Comparison of ENCODE assay signal across 8 cellular contexts in the genomic region with DNA sequence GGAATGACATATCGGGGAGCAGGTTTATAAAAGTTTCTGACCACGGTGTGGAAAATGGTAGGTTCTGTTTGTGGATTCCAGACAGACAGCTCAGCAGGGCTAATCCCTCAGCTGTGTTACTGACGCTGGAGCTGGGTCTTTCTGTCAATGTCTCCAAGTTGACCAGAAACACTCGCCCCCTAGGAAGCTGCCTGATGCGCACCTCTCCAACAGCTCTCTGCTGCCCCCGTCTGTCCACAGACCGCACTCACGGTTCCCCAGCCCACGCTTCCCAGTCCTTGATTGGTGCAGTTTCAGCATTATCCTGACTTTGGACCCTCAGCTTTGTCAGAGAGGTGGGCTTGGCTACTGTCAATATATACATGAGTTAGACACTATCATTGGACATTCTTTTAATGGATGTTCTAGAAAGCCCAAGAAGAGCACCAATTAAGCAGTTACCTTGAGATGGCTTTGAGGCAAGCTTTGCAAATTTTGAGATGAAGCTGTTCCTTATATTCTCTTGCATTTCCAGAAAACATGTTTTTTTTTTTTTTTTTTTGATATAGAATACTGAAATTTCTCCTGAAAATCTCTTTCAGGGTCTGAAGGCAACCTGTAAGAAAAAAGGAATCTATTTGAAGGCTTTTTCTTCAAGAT.
DNase-seq lines count a peak whose midpoint lies in the region; ATAC-seq, FAIRE-seq and TF ChIP-seq lines count a peak whose summit lies in the region.

No MANE protein-coding gene starts in this region.

- H4K8ac ChIP-seq in trophoblast cell (ENCODE audit: low read depth, low read length) = no peak overlapping the region

- H3K4me3 ChIP-seq in trophoblast cell (ENCODE audit: low read depth, low read length) (no peak overlapping the region), upper lobe of right lung (no peak overlapping the region)

- no peak overlapping the region for H3K4ac ChIP-seq in trophoblast cell (ENCODE audit: low read depth, low read length)

- no peak overlapping the region for H3K14ac ChIP-seq in trophoblast cell (ENCODE audit: low read length)

- H4K91ac ChIP-seq in trophoblast cell (ENCODE audit: low read depth, low read length) = no peak overlapping the region

- H3K23ac ChIP-seq in trophoblast cell (ENCODE audit: low read length) = no peak overlapping the region

- H2BK12ac ChIP-seq in trophoblast cell (ENCODE audit: low read length) = no peak overlapping the region

- H3K79me2 ChIP-seq in trophoblast cell (ENCODE audit: control insufficient read depth, insufficient read depth, low read length, poor library complexity) = no peaks in the 10 kb centered on the region

- CTCF ChIA-PET in RWPE1 (lab: Yijun Ruan, JAX) = interaction anchor here (0.5 to 1.2 kb wide), 15 partner anchors 16 to 1235 kb away, joined by 3 to 9 read pairs (median 3); partner anchors contain the start of gene TBC1D5

- H2BK120ac ChIP-seq in trophoblast cell (ENCODE audit: insufficient read depth, low read length, poor library complexity) = no peak overlapping the region

- H3K27ac ChIP-seq in RWPE1 = no peak overlapping the region
- no peak overlapping the region for H3K27ac ChIP-seq in trophoblast cell (ENCODE audit: low read depth, low read length)
- H3K27ac ChIP-seq in upper lobe of right lung = no peak overlapping the region

- DNase-seq in DMS 273 treated with DMSO at 0.1 percent for 48 hours (lab: John Stamatoyannopoulos, UW) (peak; percentile 1), HTR-8/SVneo (ENCODE audit: insufficient read length, low spot score) (peak; percentile 62), RWPE1 (ENCODE audit: low spot score) (peak; percentile 56), germinal center (ENCODE audit: low spot score) (peak; percentile 68), trophoblast cell (peak; percentile 32 to 80), upper lobe of right lung (peak; percentile 83)
- peak; percentile 48 for DNase-seq in activated effector memory CD4-positive, alpha-beta T cell treated with Interleukin-2 at 50 U/mL for 16 hours

- no peak overlapping the region for H3K9ac ChIP-seq in trophoblast cell (ENCODE audit: low read length)

- H3K27me3 ChIP-seq in trophoblast cell (ENCODE audit: insufficient read depth, low read length) = no peaks in the 10 kb centered on the region
- no peaks in the 10 kb centered on the region for H3K27me3 ChIP-seq in upper lobe of right lung

- POLR2A ChIA-PET in RWPE1 (lab: Yijun Ruan, JAX; ENCODE audit: low non-redundant PET) = no interaction called here

- ATAC-seq in GM21423 (IDR thresholded peaks at IDR 0.05; ENCODE audit: unreplicated experiment) = peak; percentile 87
- peak; percentile 95 for ATAC-seq in upper lobe of right lung

- no peak overlapping the region for H2AFZ ChIP-seq in trophoblast cell (ENCODE audit: insufficient read depth, low read length, poor library complexity)

- H2BK5ac ChIP-seq in trophoblast cell (ENCODE audit: low read depth, low read length, poor library complexity) = no peak overlapping the region

- H3K9me3 ChIP-seq in trophoblast cell (ENCODE audit: insufficient read depth, low read depth, low read length) (no peaks in the 10 kb centered on the region), upper lobe of right lung (no peaks in the 10 kb centered on the region)

- H3K4me1 ChIP-seq in trophoblast cell (ENCODE audit: control insufficient read depth in 1 of 2, insufficient read depth in 2 of 2, low read length in 2 of 2) (no peaks in the 10 kb centered on the region), upper lobe of right lung (no peaks in the 10 kb centered on the region)

- peak; percentile 94 for TF ChIP-seq CTCF in RWPE1 (conservative IDR thresholded peaks at IDR 0.05; ENCODE audit: low read depth)
- TF ChIP-seq CTCF in upper lobe of right lung (IDR thresholded peaks at IDR 0.05) = peak; percentile 94

- H4K12ac ChIP-seq in trophoblast cell (ENCODE audit: low read depth, low read length) = no peak overlapping the region

- intact Hi-C loops in upper lobe of right lung (cut with DNase I) = loop anchor here (5.0 kb wide), 1 partner anchor 409 kb away; no protein-coding TSS in a partner anchor

- no peaks in the 10 kb centered on the region for H3K79me1 ChIP-seq in trophoblast cell (ENCODE audit: low read length)

- FAIRE-seq in HTR-8/SVneo (lab: Jason Lieb, UNC) = peak; percentile 59

- no peaks in the 10 kb centered on the region for H3K36me3 ChIP-seq in trophoblast cell (ENCODE audit: control insufficient read depth in 1 of 2, insufficient read depth in 2 of 2, low read length in 2 of 2)
- no peaks in the 10 kb centered on the region for H3K36me3 ChIP-seq in upper lobe of right lung

- no peak overlapping the region for H2AK5ac ChIP-seq in trophoblast cell (ENCODE audit: low read length)

- WGBS in trophoblast cell (ENCODE audit: extremely low coverage, insufficient coverage, insufficient read length) = no CpG with 5 or more reads among the region's 9 CpGs

- no peak overlapping the region for H3K18ac ChIP-seq in trophoblast cell (ENCODE audit: low read length)

- no peak overlapping the region for H3K4me2 ChIP-seq in trophoblast cell (ENCODE audit: low read length)

Comparison
In these comparisons a context has a peak if more than half of its experiments do, and no peak if none do; other contexts are left out.
1. DNase-seq: peak in every context shown above with its lines; median percentile 83 in upper lobe of right lung; 68 in germinal center; 62 in HTR-8/SVneo; 56 in RWPE1; 56 in trophoblast cell; 48 in activated effector memory CD4-positive, alpha-beta T cell treated with Interleukin-2 at 50 U/mL for 16 hours; 1 in DMS 273 treated with DMSO at 0.1 percent for 48 hours.